11 cellular contexts compared by ENCODE assay signal in the genomic region with DNA sequence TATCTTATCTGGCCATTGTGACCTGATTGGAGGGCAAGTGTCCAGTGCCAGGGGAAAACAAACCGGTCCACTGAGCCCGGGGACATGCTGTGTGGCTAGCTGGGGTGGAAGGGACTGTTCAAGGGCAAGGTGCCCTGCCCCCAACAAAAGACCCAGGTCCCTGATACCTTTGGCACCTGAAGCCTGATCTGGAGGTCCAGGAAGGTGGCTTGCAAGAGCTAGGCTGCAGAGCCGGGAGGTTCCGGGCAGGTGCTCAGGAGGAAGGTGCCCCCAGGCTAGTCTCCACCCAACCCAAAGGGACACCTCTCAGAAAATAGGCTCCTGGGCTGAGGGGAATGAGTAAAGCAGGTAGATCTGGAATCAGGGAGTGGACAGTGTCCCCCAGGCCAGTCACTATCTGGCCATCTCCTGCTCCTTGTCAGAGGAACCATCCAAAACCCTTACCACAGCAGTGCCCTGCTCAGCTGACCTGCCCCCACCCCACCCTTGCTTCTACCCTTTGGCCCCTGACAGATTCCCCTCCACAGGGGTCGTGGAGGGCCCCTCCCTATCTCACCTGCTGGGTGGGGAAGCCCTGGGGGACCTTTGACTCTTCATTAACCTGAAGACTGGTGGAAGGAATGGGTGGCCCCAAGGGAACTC. TPM values are rescaled to one million over a fixed set of nuclear protein-coding genes. Genes with fewer than 3 reads are reported as not detected.
A peak's percentile ranks its signal among the peaks of the same experiment; 100 is the strongest.
DNase-seq lines count a peak whose midpoint lies in the region; ATAC-seq, FAIRE-seq and TF ChIP-seq lines count a peak whose summit lies in the region.
"Had no signal": no experiment of that assay in that cellular context is flagged by ENCODE, and none has a peak within 500 bp of the region (broad histone marks: within the 10 kb centered on the region; RNA-seq: fewer than 3 reads in every experiment).

No MANE protein-coding gene starts in this region.

- peaks cover 4% of the 10 kb centered on the region for H3K79me2 ChIP-seq in PC-9 (ENCODE audit: low read depth)
- H3K79me2 ChIP-seq in neural progenitor cell (ENCODE audit: low read depth): peaks cover 19% of the 10 kb centered on the region

- TF ChIP-seq CTCF in Calu3 (IDR thresholded peaks at IDR 0.05; ENCODE audit: unreplicated experiment) (no peak), PC-9 (conservative IDR thresholded peaks at IDR 0.05) (no peak), bronchial epithelial cell (IDR thresholded peaks at IDR 0.05; ENCODE audit: insufficient read depth, low read length, severe bottlenecking) (no peak), neural progenitor cell (IDR thresholded peaks at IDR 0.05) (no peak)

- H4K20me1 ChIP-seq in PC-9 (ENCODE audit: insufficient read depth) (peaks cover 25% of the 10 kb centered on the region), neural progenitor cell (ENCODE audit: low read depth) (peaks cover 12% of the 10 kb centered on the region)

- no peak overlapping the region for H3K27ac ChIP-seq in PC-9
- H3K27ac ChIP-seq in neural progenitor cell: no peak overlapping the region
- H3K27ac ChIP-seq: SJCRH30 had no signal

- intact Hi-C loops in Calu3 (cut with micrococcal nuclease; ENCODE audit: unreplicated experiment): loop anchor here (1.0 kb wide), 1 partner anchor 26 kb away; no protein-coding TSS in a partner anchor
- intact Hi-C loops in PC-9 (cut with micrococcal nuclease; ENCODE audit: unreplicated experiment): loop anchor here (1.0 to 10.0 kb wide), 5 partner anchors 10 to 203 kb away; partner anchors contain the start of gene CD300H

- peaks cover 74% of the 10 kb centered on the region for H3K36me3 Mint-ChIP-seq in Calu3 (ENCODE audit: insufficient read depth, unreplicated experiment)
- peaks cover 14% of the 10 kb centered on the region for H3K36me3 Mint-ChIP-seq in neural progenitor cell

- no peaks in the 10 kb centered on the region for H3K27me3 ChIP-seq in PC-9 (ENCODE audit: insufficient read depth, low read depth)
- no peaks in the 10 kb centered on the region for H3K27me3 ChIP-seq in bronchial epithelial cell (ENCODE audit: control insufficient read depth, insufficient read depth, low read length)
- H3K27me3 ChIP-seq in neural progenitor cell: no peaks in the 10 kb centered on the region
- H3K27me3 ChIP-seq: SJCRH30 had no signal

- H3F3A ChIP-seq in PC-9 (ENCODE audit: insufficient read depth, low read depth) (peaks cover 37% of the 10 kb centered on the region; the same call in 1 of the 2 replicates), neural progenitor cell (ENCODE audit: low read depth) (peaks cover 18% of the 10 kb centered on the region)

- no peak for DNase-seq in Calu3
- peak; percentile 43 to 56 for DNase-seq in PC-9
- no peak for DNase-seq in bronchial epithelial cell (ENCODE audit: low read depth)
- no peak for DNase-seq in neural progenitor cell (ENCODE audit: low spot score)
- no peak for DNase-seq in GM19240 (ENCODE audit: insufficient read length, low spot score)
- DNase-seq in Kasumi-1 (lab: John Stamatoyannopoulos, UW): no peak
- DNase-seq: NCI-H1436 treated with DMSO at 0.1 percent for 48 hours, SJCRH30 had no signal

- H3K4me3 Mint-ChIP-seq in Calu3 (ENCODE audit: low read depth, unreplicated experiment): no peak overlapping the region
- H3K4me3 Mint-ChIP-seq in neural progenitor cell: peak overlapping the region; percentile 9

- H3K4me1 Mint-ChIP-seq in Calu3 (ENCODE audit: low read depth, unreplicated experiment) (peaks cover 37% of the 10 kb centered on the region), neural progenitor cell (peaks cover 11% of the 10 kb centered on the region)

- H3K4me1 ChIP-seq in PC-9 (replicated peaks; ENCODE audit: insufficient read depth) (peaks cover 14% of the 10 kb centered on the region), neural progenitor cell (peaks cover under 1% of the 10 kb centered on the region)

- no peak overlapping the region for H3K4me2 ChIP-seq in PC-9
- no peak overlapping the region for H3K4me2 ChIP-seq in neural progenitor cell

- CTCF ChIA-PET in Calu3 (lab: Charles Lee) (interaction anchor here (1.0 to 2.8 kb wide), 9 partner anchors 11 to 113 kb away, joined by 3 to 38 read pairs (median 7); no protein-coding TSS in a partner anchor), PC-9 (lab: Charles Lee) (interaction anchor here (0.6 to 1.6 kb wide), 5 partner anchors 20 to 113 kb away, joined by 4 to 9 read pairs (median 5); no protein-coding TSS in a partner anchor)

- H3K27ac Mint-ChIP-seq in Calu3 (ENCODE audit: unreplicated experiment): peak overlapping the region; percentile 67
- H3K27ac Mint-ChIP-seq in neural progenitor cell: no peak overlapping the region

- H3K9me3 Mint-ChIP-seq in Calu3 (ENCODE audit: low read depth, unreplicated experiment) (no peaks in the 10 kb centered on the region), neural progenitor cell (no peaks in the 10 kb centered on the region)

- peak; percentile 28 for FAIRE-seq in bronchial epithelial cell (lab: Jason Lieb, UNC)
- FAIRE-seq: endometrium had no signal

- H3K9me2 ChIP-seq in PC-9 (ENCODE audit: insufficient read depth): no peaks in the 10 kb centered on the region

- H2AFZ ChIP-seq in PC-9 (no peak overlapping the region), neural progenitor cell (replicated peaks) (no peak overlapping the region)

- no peaks in the 10 kb centered on the region for H3K9me3 ChIP-seq in PC-9 (ENCODE audit: insufficient read depth, low read depth)
- no peaks in the 10 kb centered on the region for H3K9me3 ChIP-seq in neural progenitor cell (ENCODE audit: low read depth)
- H3K9me3 ChIP-seq: SJCRH30 had no signal

- no peak for ATAC-seq in HG02870 (IDR thresholded peaks at IDR 0.05; ENCODE audit: unreplicated experiment)

- no peak overlapping the region for H3K9ac ChIP-seq in neural progenitor cell

- POLR2A ChIA-PET in PC-9 (lab: Charles Lee; ENCODE audit: unreplicated experiment): interaction anchor here (0.5 kb wide), 1 partner anchor 265 kb away, joined by 3 read pairs; no protein-coding TSS in a partner anchor

- H3K36me3 ChIP-seq in PC-9 (ENCODE audit: low read depth) (0 out of 2 replicates have a peak, but pooled peaks cover 5% of the 10 kb centered on the region), bronchial epithelial cell (ENCODE audit: control insufficient read depth, insufficient read depth, low read length) (peaks cover 35% of the 10 kb centered on the region), neural progenitor cell (no peaks in the 10 kb centered on the region)

- H3K27me3 Mint-ChIP-seq in Calu3 (ENCODE audit: unreplicated experiment): no peaks in the 10 kb centered on the region
- H3K27me3 Mint-ChIP-seq in neural progenitor cell (ENCODE audit: insufficient read depth, low read depth): peaks cover 9% of the 10 kb centered on the region

- BruUV-seq in Calu3 (replicated peaks; lab: Mats Ljungman, UMichigan): no TSS peak
- BruUV-seq in PC-9 (replicated peaks; lab: Mats Ljungman, UMichigan): no TSS peak

- H3K4me3 ChIP-seq in PC-9: no peak overlapping the region
- H3K4me3 ChIP-seq in bronchial epithelial cell (ENCODE audit: low read depth, low read length): no peak overlapping the region
- H3K4me3 ChIP-seq in neural progenitor cell: no peak overlapping the region
- H3K4me3 ChIP-seq: SJCRH30 had no signal

RNA-seq across cellular contexts. Expression of gene NAT9, which starts 6.2 kb away (rescaled TPM):
- 66.5 and 74.7 TPM in 2 replicates for total RNA-seq in Calu3 (2022)
- total RNA-seq in PC-9 (2021): 31.5 and 37.6 TPM in 2 replicates
- total RNA-seq in bronchial epithelial cell: 35.8 and 64.5 TPM in 2 replicates
- 68.9 and 75.3 TPM in 2 replicates for total RNA-seq in neural progenitor cell (ENCODE audit: low replicate concordance)

RNA-seq across cellular contexts. Expression of gene NHERF1, which starts 21.5 kb away (rescaled TPM):
- total RNA-seq in Calu3 (2022) (114 and 143 TPM in 2 replicates), PC-9 (2021) (83.6 and 105 TPM in 2 replicates), bronchial epithelial cell (35.3 and 55.8 TPM in 2 replicates), neural progenitor cell (ENCODE audit: low replicate concordance) (27.1 and 63.8 TPM in 2 replicates)

RNA-seq across cellular contexts. Expression of gene RAB37, which starts 32.9 kb away (rescaled TPM):
- total RNA-seq in Calu3 (2022) (0.21 TPM in 1 of 2 replicates, not detected in the other), PC-9 (2021) (not detected in 2 replicates), bronchial epithelial cell (under 0.01 and 0.38 TPM in 2 replicates), neural progenitor cell (ENCODE audit: low replicate concordance) (1.5 and 4.3 TPM in 2 replicates)

RNA-seq across cellular contexts. Expression of gene CD300LF, which starts 57.3 kb away (rescaled TPM):
- total RNA-seq in Calu3 (2022) (not detected in 2 replicates), PC-9 (2021) (not detected in 2 replicates), bronchial epithelial cell (not detected in 2 replicates), neural progenitor cell (ENCODE audit: low replicate concordance) (not detected in 2 replicates)
- total RNA-seq: HT1080, SJCRH30 had no signal

Comparison
In these comparisons a context has a peak if more than half of its experiments do, and no peak if none do; other contexts are left out.
1. DNase-seq: peak in PC-9 (2 of 2); none in Calu3 (single experiment), bronchial epithelial cell (single experiment), neural progenitor cell (single experiment), GM19240 (single experiment) and Kasumi-1 (0 of 2).